26 cellular contexts compared by ENCODE assay signal in genomic region chr1:3750716-3751115, GRCh38. TPM values are rescaled to one million over a fixed set of nuclear protein-coding genes. Genes with fewer than 3 reads are reported as not detected.
"Had no signal": no experiment of that assay in that cellular context is flagged by ENCODE, and none has a peak within 500 bp of the region (broad histone marks: within the 10 kb centered on the region; RNA-seq: fewer than 3 reads in every experiment).

No MANE protein-coding gene starts in this region.

- H3K36me3 ChIP-seq: brain microvascular endothelial cell, cardiac muscle cell had no signal

- H3K9me3 Mint-ChIP-seq: activated B cell treated with CpG ODN at 0.5 μM for 24 hours; activated CD4-positive, alpha-beta memory T cell treated with anti-CD3 and anti-CD28 coated beads for 36 hours; activated CD4-positive, alpha-beta T cell treated with anti-CD3 and anti-CD28 coated beads, Interleukin-2, amount 10 ng/mL, durations not matched to agents 7 days and 5 days; activated naive CD4-positive, alpha-beta T cell treated with anti-CD3 and anti-CD28 coated beads, Interleukin-2, amount 50 U/mL, for 72 hours; activated naive CD8-positive, alpha-beta T cell treated with anti-CD3 and anti-CD28 coated beads, Interleukin-2, amount 50 U/mL, for 24 hours; activated T-cell treated with anti-CD3 and anti-CD28 coated beads, Interleukin-2, amount 50 U/mL, for 4 hours had no signal

- H3K27ac Mint-ChIP-seq: activated B cell treated with CpG ODN at 0.5 μM for 24 hours; activated CD4-positive, alpha-beta memory T cell treated with anti-CD3 and anti-CD28 coated beads for 36 hours; activated CD4-positive, alpha-beta T cell treated with anti-CD3 and anti-CD28 coated beads, Interleukin-2, amount 10 ng/mL, durations not matched to agents 7 days and 5 days; activated naive CD4-positive, alpha-beta T cell treated with anti-CD3 and anti-CD28 coated beads, Interleukin-2, amount 50 U/mL, for 72 hours; activated naive CD8-positive, alpha-beta T cell treated with anti-CD3 and anti-CD28 coated beads, Interleukin-2, amount 50 U/mL, for 24 hours had no signal

- H3K27me3 ChIP-seq: brain microvascular endothelial cell had no signal

- H3K27me3 Mint-ChIP-seq: activated CD4-positive, alpha-beta memory T cell treated with anti-CD3 and anti-CD28 coated beads for 36 hours; activated naive CD8-positive, alpha-beta T cell treated with anti-CD3 and anti-CD28 coated beads, Interleukin-2, amount 50 U/mL, for 24 hours had no signal

- H3K4me3 ChIP-seq: cardiac muscle cell, PC-9, SK-N-MC had no signal

- H3K27ac ChIP-seq: brain microvascular endothelial cell, cardiac muscle cell, PC-9, SK-N-MC had no signal

- H3K36me3 Mint-ChIP-seq: activated CD4-positive, alpha-beta memory T cell treated with anti-CD3 and anti-CD28 coated beads for 36 hours had no signal

- H2AFZ ChIP-seq: PC-9 had no signal

- H3K4me3 Mint-ChIP-seq: activated B cell treated with CpG ODN at 0.5 μM for 24 hours; activated CD4-positive, alpha-beta memory T cell treated with anti-CD3 and anti-CD28 coated beads for 36 hours; activated CD4-positive, alpha-beta T cell treated with anti-CD3 and anti-CD28 coated beads, Interleukin-2, amount 10 ng/mL, durations not matched to agents 7 days and 5 days; activated naive CD8-positive, alpha-beta T cell treated with anti-CD3 and anti-CD28 coated beads, Interleukin-2, amount 50 U/mL, for 24 hours; activated T-cell treated with anti-CD3 and anti-CD28 coated beads, Interleukin-2, amount 50 U/mL, for 4 hours had no signal

- DNase-seq: activated B cell treated with CpG ODN at 0.5 μM for 24 hours; activated CD4-positive, alpha-beta memory T cell treated with anti-CD3 and anti-CD28 coated beads for 36 hours; activated CD4-positive, alpha-beta T cell treated with anti-CD3 and anti-CD28 coated beads, Interleukin-2, amount 10 ng/mL, durations not matched to agents 7 days and 5 days; activated CD8-positive, alpha-beta memory T cell treated with anti-CD3 and anti-CD28 coated beads for 24 hours; activated effector memory CD4-positive, alpha-beta T cell treated with anti-CD3 and anti-CD28 coated beads, Interleukin-2, amount 50 U/mL, for 16 hours; activated naive CD4-positive, alpha-beta T cell treated with Interleukin-2 at 50 U/mL for 16 hours; activated naive CD8-positive, alpha-beta T cell treated with anti-CD3 and anti-CD28 coated beads, Interleukin-2, amount 50 U/mL, for 24 hours; activated T-cell treated with anti-CD3 and anti-CD28 coated beads, Interleukin-2, amount 50 U/mL, for 4 hours; amygdala; brain microvascular endothelial cell; Kasumi-1; KBM-7; NCI-H1048; NCI-H146; NCI-H2029; NCI-H2107; NCI-H2171 treated with DMSO at 0.1 percent for 48 hours; NCI-H510A treated with DMSO at 0.1 percent for 48 hours; NCI-H69; PC-9; SIG-M5; T-helper 1 cell had no signal

- H3K4me2 ChIP-seq: PC-9 had no signal

RNA-seq across cellular contexts. Expression of gene CCDC27, which starts 1.5 kb away (rescaled TPM):
- total RNA-seq: activated B cell treated with CpG ODN at 0.5 μM for 24 hours; activated CD4-positive, alpha-beta memory T cell treated with anti-CD3 and anti-CD28 coated beads for 36 hours; activated CD4-positive, alpha-beta T cell treated with anti-CD3 and anti-CD28 coated beads, Interleukin-2, amount 10 ng/mL, durations not matched to agents 7 days and 5 days; activated naive CD4-positive, alpha-beta T cell treated with anti-CD3 and anti-CD28 coated beads, Interleukin-2, amount 50 U/mL, for 72 hours; activated T-cell treated with anti-CD3 and anti-CD28 coated beads, Interleukin-2, amount 50 U/mL, for 4 hours; PC-9; T-helper 2 cell treated with Interferon-gamma antibody and Interleukin-4, amounts not matched to agents 100 ng/mL and 5 ng/mL, for 36 hours had no signal

RNA-seq across cellular contexts. Expression of gene SMIM1, which starts 21.8 kb away (rescaled TPM):
- total RNA-seq: T-helper 2 cell treated with Interferon-gamma antibody and Interleukin-4, amounts not matched to agents 100 ng/mL and 5 ng/mL, for 36 hours had no signal
